ENCODE assay signal across 18 cellular contexts in genomic region chr3:186432189-186432588, GRCh38.
DNase-seq lines count a peak whose midpoint lies in the region; ATAC-seq and TF ChIP-seq lines count a peak whose summit lies in the region.
"Had no signal": no experiment of that assay in that cellular context is flagged by ENCODE, and none has a peak within 500 bp of the region (broad histone marks: within the 10 kb centered on the region; RNA-seq: fewer than 3 reads in every experiment).

No MANE protein-coding gene starts in this region.

- H2AFZ ChIP-seq in SK-N-SH (ENCODE audit: low read depth) (no peak overlapping the region), GM23248 (no peak overlapping the region)
- H2AFZ ChIP-seq: neural progenitor cell had no signal

- TF ChIP-seq CTCF in SK-N-SH (IDR thresholded peaks at IDR 0.05) = no peak

- no peak for TF ChIP-seq RAD21 in SK-N-SH (IDR thresholded peaks at IDR 0.05; ENCODE audit: low read length)

- H3K9me3 ChIP-seq in SK-N-SH (no peaks in the 10 kb centered on the region), GM23248 (ENCODE audit: low read depth) (no peaks in the 10 kb centered on the region)
- H3K9me3 ChIP-seq: body of pancreas, Caco-2, SJSA1, testis had no signal

- no peaks in the 10 kb centered on the region for H4K20me1 ChIP-seq in SK-N-SH (ENCODE audit: insufficient read depth)
- no peaks in the 10 kb centered on the region for H4K20me1 ChIP-seq in GM23248 (ENCODE audit: insufficient read depth)

- H3K27me3 ChIP-seq in SK-N-SH (ENCODE audit: insufficient read depth) (no peaks in the 10 kb centered on the region), GM23248 (replicated peaks; ENCODE audit: insufficient read depth) (no peaks in the 10 kb centered on the region)
- H3K27me3 ChIP-seq: body of pancreas, neural progenitor cell, testis had no signal

- H3K9me2 ChIP-seq in SK-N-SH (no peaks in the 10 kb centered on the region), GM23248 (ENCODE audit: insufficient read depth) (no peaks in the 10 kb centered on the region)

- DNase-seq in SK-N-SH = peak; percentile 62
- DNase-seq in GM23248 = peak; percentile 86
- no peak for DNase-seq in activated T-cell treated with anti-CD3 and anti-CD28 coated beads, Interleukin-2, amount 50 U/mL, for 4 hours
- peak; percentile 76 for DNase-seq in left kidney (ENCODE audit: low read depth, low spot score)
- no peak for DNase-seq in NCI-H2227 (lab: John Stamatoyannopoulos, UW; ENCODE audit: unreplicated experiment)
- no peak for DNase-seq in SW 1271 (lab: John Stamatoyannopoulos, UW)
- DNase-seq in middle frontal gyrus (ENCODE audit: extremely low spot score, low spot score) = no peak
- DNase-seq: body of pancreas, Caco-2, Karpas-422, left colon, NCI-H187 treated with DMSO at 0.1 percent for 48 hours, testis had no signal

- H3K4me3 Mint-ChIP-seq in activated T-cell treated with anti-CD3 and anti-CD28 coated beads, Interleukin-2, amount 50 U/mL, for 4 hours = no peak overlapping the region
- H3K4me3 Mint-ChIP-seq: neural progenitor cell had no signal

- H3K4me2 ChIP-seq in SK-N-SH = no peak overlapping the region
- peak overlapping the region; percentile 32 for H3K4me2 ChIP-seq in GM23248 (ENCODE audit: unreplicated experiment)
- H3K4me2 ChIP-seq: neural progenitor cell had no signal

- H3K4me1 ChIP-seq in SK-N-SH (ENCODE audit: control insufficient read depth in 1 of 2, insufficient read depth in 2 of 2, low read depth in 1 of 2, low read length in 1 of 2) (peaks cover 0 to 15% of the 10 kb centered on the region in 2 experiments; a peak in 1 of 4 replicates), GM23248 (ENCODE audit: insufficient read depth) (peaks cover 10% of the 10 kb centered on the region; the same call in 1 of the 2 replicates)
- H3K4me1 ChIP-seq: body of pancreas, Caco-2, neural progenitor cell, SJSA1 had no signal

- H3K27ac ChIP-seq in SK-N-SH (ENCODE audit: low read depth in 2 of 2, low read length in 1 of 2) (no peak overlapping the region), GM23248 (no peak overlapping the region)
- H3K27ac ChIP-seq: 22Rv1, body of pancreas, neural progenitor cell, SJSA1, testis, VCaP had no signal

- no peaks in the 10 kb centered on the region for H3K9me3 Mint-ChIP-seq in activated T-cell treated with anti-CD3 and anti-CD28 coated beads, Interleukin-2, amount 50 U/mL, for 4 hours

- in situ Hi-C loops in GM23248 (cut with MboI) = no loop called here

- WGBS in SK-N-SH (ENCODE audit: low lambda C conversion rate) = 14% methylated on average over 4 of the region's 4 CpGs
- WGBS in GM23248 (ENCODE audit: low coverage in 1 of 2, low lambda C conversion rate in 2 of 2, missing lambda C conversion rate in 2 of 2), 2 experiments = 0 to 1% methylated on average over 4 of the region's 4 CpGs

- no peak for ATAC-seq in SK-N-SH treated with all-trans-retinoic acid at 6 μM for 48 hours
- peak; percentile 37 to 54 for ATAC-seq in activated T-cell treated with anti-CD3 and anti-CD28 coated beads, Interleukin-2, amount 50 U/mL, for 4 hours
- ATAC-seq: body of pancreas, left colon had no signal

- H3K4me3 ChIP-seq in SK-N-SH (ENCODE audit: low read depth in 2 of 2, low read length in 1 of 2) (no peak overlapping the region), GM23248 (no peak overlapping the region)
- H3K4me3 ChIP-seq: body of pancreas, neural progenitor cell, SJSA1, testis had no signal

- TF ChIP-seq EP300 in SK-N-SH (IDR thresholded peaks at IDR 0.05; ENCODE audit: borderline replicate concordance in 1 of 2, low read depth in 1 of 2, low read length in 1 of 2) = no peak

- POLR2A ChIA-PET in SK-N-SH (lab: Yijun Ruan, JAX) = no interaction called here

- H3K9ac ChIP-seq in SK-N-SH (no peak overlapping the region), GM23248 (no peak overlapping the region)
- H3K9ac ChIP-seq: neural progenitor cell had no signal

- H3K79me2 ChIP-seq in SK-N-SH (ENCODE audit: insufficient read depth) (no peaks in the 10 kb centered on the region), GM23248 (ENCODE audit: insufficient read depth) (no peaks in the 10 kb centered on the region)

- peaks cover 5% of the 10 kb centered on the region for H3K4me1 Mint-ChIP-seq in activated T-cell treated with anti-CD3 and anti-CD28 coated beads, Interleukin-2, amount 50 U/mL, for 4 hours (ENCODE audit: low read depth)

- H3K36me3 ChIP-seq in SK-N-SH (replicated peaks in 1 of 2; ENCODE audit: control insufficient read depth in 1 of 2, insufficient read depth in 2 of 2, low read length in 1 of 2) = no peaks in the 10 kb centered on the region
- H3K36me3 ChIP-seq in GM23248 (ENCODE audit: low read depth) = no peaks in the 10 kb centered on the region
- H3K36me3 ChIP-seq: neural progenitor cell, SJSA1 had no signal

- no peaks in the 10 kb centered on the region for H3K36me3 Mint-ChIP-seq in activated T-cell treated with anti-CD3 and anti-CD28 coated beads, Interleukin-2, amount 50 U/mL, for 4 hours (ENCODE audit: insufficient read depth)
- H3K36me3 Mint-ChIP-seq: neural progenitor cell had no signal

- no peaks in the 10 kb centered on the region for H3K27me3 Mint-ChIP-seq in activated T-cell treated with anti-CD3 and anti-CD28 coated beads, Interleukin-2, amount 50 U/mL, for 4 hours (ENCODE audit: low read depth)

- CTCF ChIA-PET in SK-N-SH (lab: Yijun Ruan, JAX) = interaction anchor here (1.2 to 1.6 kb wide), 3 partner anchors 10 to 178 kb away, joined by 4 to 7 read pairs (median 4); no protein-coding TSS in a partner anchor

- H3F3A ChIP-seq in SK-N-SH (replicated peaks; ENCODE audit: insufficient read depth) (no peaks in the 10 kb centered on the region), GM23248 (ENCODE audit: insufficient read depth) (peaks cover 16% of the 10 kb centered on the region)

TF ChIP-seq in SK-N-SH, 30 proteins besides CTCF, POLR2A, EP300 and RAD21:
- TF ChIP-seq USF1 (IDR thresholded peaks at IDR 0.05; ENCODE audit: borderline replicate concordance, low read depth) = no peak
- TF ChIP-seq RCOR1 (IDR thresholded peaks at IDR 0.05; ENCODE audit: low read length) = peak; percentile 29; the same call in 1 of the 2 replicates
- no peak for TF ChIP-seq PBX3 (IDR thresholded peaks at IDR 0.05)
- no peak for TF ChIP-seq USF2 (IDR thresholded peaks at IDR 0.05; ENCODE audit: borderline replicate concordance, low read depth, low read length)
- TF ChIP-seq YY1 (IDR thresholded peaks at IDR 0.05; ENCODE audit: low read depth) = no peak
- TF ChIP-seq FOSL2 (IDR thresholded peaks at IDR 0.05; ENCODE audit: borderline replicate concordance, low read depth) = no peak

TF ChIP-seq in SK-N-SH treated with all-trans-retinoic acid at 6 μM for 48 hours, 23 proteins besides CTCF, POLR2A, EP300 and RAD21 (continues in another document):
- TF ChIP-seq PPARA (CRISPR knock-in tag; IDR thresholded peaks at IDR 0.05; ENCODE audit: borderline replicate concordance) (no peak), CREB5 (CRISPR knock-in tag; IDR thresholded peaks at IDR 0.05; ENCODE audit: low read depth) (no peak), SNAI2 (CRISPR knock-in tag; IDR thresholded peaks at IDR 0.05) (no peak), ZNF565 (CRISPR knock-in tag; conservative IDR thresholded peaks at IDR 0.05; ENCODE audit: low read depth) (no peak), PATZ1 (CRISPR knock-in tag; IDR thresholded peaks at IDR 0.05; ENCODE audit: borderline replicate concordance) (no peak), TSHZ2 (CRISPR knock-in tag; IDR thresholded peaks at IDR 0.05) (no peak)

Comparison
In these comparisons a context has a peak if more than half of its experiments do, and no peak if none do; other contexts are left out.
1. DNase-seq: peak in SK-N-SH (single experiment), GM23248 (single experiment) and left kidney (single experiment); none in activated T-cell treated with anti-CD3 and anti-CD28 coated beads, Interleukin-2, amount 50 U/mL, for 4 hours (single experiment), NCI-H2227 (single experiment), SW 1271 (0 of 2) and middle frontal gyrus (single experiment).